ENCODE assay signal across 8 cellular contexts in the genomic region with DNA sequence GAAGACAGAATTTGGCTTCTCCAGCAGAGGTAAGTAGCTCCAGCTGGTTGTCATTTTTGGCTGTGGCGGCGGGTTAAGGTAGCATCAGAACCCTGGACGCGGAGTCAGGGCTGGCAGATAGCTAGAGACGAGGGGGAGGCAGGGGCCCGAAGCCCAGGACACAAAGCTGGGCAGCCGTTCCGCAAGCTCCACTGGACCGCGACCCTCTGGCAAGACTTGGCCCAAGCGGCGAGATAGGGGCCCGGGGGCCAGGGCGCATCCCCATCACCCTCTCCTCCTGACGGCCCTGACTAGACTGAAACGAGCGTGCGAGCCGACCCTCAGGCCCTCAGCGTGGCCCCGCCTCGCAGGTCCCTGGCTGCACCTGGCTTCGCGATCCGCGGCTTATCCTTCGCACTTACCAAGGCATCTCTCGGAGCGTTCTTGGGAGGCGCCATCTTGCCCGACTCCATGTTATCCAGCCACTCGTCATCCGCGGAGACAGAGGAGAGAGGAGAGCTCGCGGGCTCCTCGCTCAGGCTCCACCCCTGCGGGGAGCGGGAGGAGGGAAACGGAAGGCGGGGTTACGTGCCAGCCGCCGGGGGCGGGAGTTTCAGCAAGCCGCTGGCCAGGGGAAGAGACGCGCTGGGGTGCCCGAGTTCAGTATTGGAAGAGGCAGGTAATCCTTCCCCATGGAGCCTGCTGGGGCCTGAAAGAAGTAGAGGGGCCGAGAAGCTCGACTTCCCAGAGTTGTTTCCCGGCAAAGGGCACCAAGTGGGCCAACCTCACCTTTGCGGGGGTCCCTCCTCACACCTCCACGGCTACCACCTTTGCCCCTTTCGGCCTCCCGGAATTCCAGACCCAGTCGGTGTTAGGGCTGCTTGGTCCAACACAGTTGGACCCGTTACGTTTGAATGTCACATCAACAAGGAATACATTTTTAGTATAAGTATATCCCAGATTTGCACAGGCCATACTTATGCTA. TPM values are rescaled to one million over a fixed set of nuclear protein-coding genes. Genes with fewer than 3 reads are reported as not detected.
DNase-seq lines count a peak whose midpoint lies in the region; ATAC-seq and FAIRE-seq lines count a peak whose summit lies in the region.

A gene with protein sequence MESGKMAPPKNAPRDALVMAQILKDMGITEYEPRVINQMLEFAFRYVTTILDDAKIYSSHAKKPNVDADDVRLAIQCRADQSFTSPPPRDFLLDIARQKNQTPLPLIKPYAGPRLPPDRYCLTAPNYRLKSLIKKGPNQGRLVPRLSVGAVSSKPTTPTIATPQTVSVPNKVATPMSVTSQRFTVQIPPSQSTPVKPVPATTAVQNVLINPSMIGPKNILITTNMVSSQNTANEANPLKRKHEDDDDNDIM (minus strand): TSS at position 491 of the 964 bp plus-strand sequence. CDS start 39 bp downstream, at position 452.

- H3K36me3 ChIP-seq in NT2/D1 (ENCODE audit: insufficient read depth, insufficient read length, low read length) = peaks cover 19% of the 10 kb centered on the region

- ATAC-seq in GM21360 (IDR thresholded peaks at IDR 0.05; ENCODE audit: unreplicated experiment) = peak; percentile 88

- H3K27me3 ChIP-seq in NT2/D1 (ENCODE audit: insufficient read depth, insufficient read length) = no peaks in the 10 kb centered on the region

- 0 out of 2 replicates have a peak, but pooled peaks cover 4% of the 10 kb centered on the region for H3K9me3 ChIP-seq in NT2/D1 (ENCODE audit: insufficient read depth, low read length)

- H3K9ac ChIP-seq in NT2/D1 (ENCODE audit: insufficient read length, low read depth) = peak within 1 kb of the TSS; percentile 94

- no peaks in the 10 kb centered on the region for H3K4me1 ChIP-seq in NT2/D1 (ENCODE audit: insufficient read depth, insufficient read length)

- peak within 1 kb of the TSS; percentile 94 for H3K4me3 ChIP-seq in NT2/D1 (ENCODE audit: insufficient read length, low read depth)

- FAIRE-seq in endometrium (lab: Jason Lieb, UNC) = peak; percentile 37

- peak; percentile 81 for DNase-seq in COLO829 (ENCODE audit: low spot score)
- peak; percentile 80 for DNase-seq in HT1080 (ENCODE audit: low read depth)
- DNase-seq in NT2/D1 (ENCODE audit: low read depth, low spot score) = peak; percentile 77
- peak; percentile 50 for DNase-seq in activated CD8-positive, alpha-beta memory T cell treated with anti-CD3 and anti-CD28 coated beads, Interleukin-2, amount 50 U/mL, for 24 hours (ENCODE audit: extremely low read depth)
- DNase-seq in midbrain (lab: John Stamatoyannopoulos, UW) = peak; percentile 78
- DNase-seq in stimulated activated CD8-positive, alpha-beta memory T cell treated with anti-CD3 and anti-CD28 coated beads, Interleukin-2, amount 100 ng/mL, for 1 hour (ENCODE audit: low read depth in 2 of 2) = peak; percentile 43 to 61

RNA-seq across cellular contexts. Expression of the gene that starts here (rescaled TPM):
- total RNA-seq in HT1080 (2014; rRNA removed; shearing (Covaris generic)) = 17.8 and 22.0 TPM in 2 replicates
- polyA plus RNA-seq in HT1080 (2015; cell fraction: cytosol; rRNA removed) = 24.4 and 30.9 TPM in 2 replicates
- 18.7 and 20.3 TPM in 2 replicates for polyA plus RNA-seq in HT1080 (2015; cell fraction: nucleus; rRNA removed)

Comparison
In these comparisons a context has a peak if more than half of its experiments do, and no peak if none do; other contexts are left out.
1. Peak in every context shown above with its lines: DNase-seq, ATAC-seq and H3K4me3 ChIP-seq.